ENCODE assay signal across 1 cellular context in the genomic region with DNA sequence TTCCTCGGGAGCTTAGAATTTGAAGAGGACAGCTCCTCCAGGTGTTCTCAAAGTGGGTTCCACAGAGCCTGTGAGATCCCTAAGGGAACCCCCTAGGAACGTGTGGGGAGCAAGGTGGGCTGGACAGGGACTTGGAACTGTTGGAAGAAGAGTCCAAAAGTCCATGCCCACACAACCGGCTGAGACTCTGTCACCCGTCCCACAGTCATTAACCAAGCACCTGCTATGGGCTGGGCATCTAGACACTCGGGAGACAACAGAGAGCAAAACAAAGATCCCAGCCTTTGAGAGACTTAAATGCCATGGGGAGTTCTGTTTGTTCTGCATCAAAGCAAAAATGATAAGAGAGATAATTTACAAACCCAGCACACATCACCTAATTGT.
TF ChIP-seq lines count a peak whose summit lies in the region.

No MANE protein-coding gene starts in this region.

TF ChIP-seq in HCT116, 20 proteins besides CTCF, POLR2A, EP300 and RAD21 (continued from another document):
- no peak for TF ChIP-seq REST (IDR thresholded peaks at IDR 0.05; ENCODE audit: low read depth)
- no peak for TF ChIP-seq FOSL1 (IDR thresholded peaks at IDR 0.05; ENCODE audit: low read depth)
- TF ChIP-seq ELF1 (IDR thresholded peaks at IDR 0.05; ENCODE audit: borderline replicate concordance, low read depth): no peak
- no peak for TF ChIP-seq TCF7L2 (IDR thresholded peaks at IDR 0.05; ENCODE audit: borderline replicate concordance, extremely low read depth, insufficient read depth, insufficient read length)
- TF ChIP-seq EGR1 (IDR thresholded peaks at IDR 0.05; ENCODE audit: low read depth): no peak
- TF ChIP-seq SRF (IDR thresholded peaks at IDR 0.05; ENCODE audit: low read depth): no peak
- TF ChIP-seq SIN3A (IDR thresholded peaks at IDR 0.05; ENCODE audit: low read depth): no peak
